8 cellular contexts compared by ENCODE assay signal in the genomic region with DNA sequence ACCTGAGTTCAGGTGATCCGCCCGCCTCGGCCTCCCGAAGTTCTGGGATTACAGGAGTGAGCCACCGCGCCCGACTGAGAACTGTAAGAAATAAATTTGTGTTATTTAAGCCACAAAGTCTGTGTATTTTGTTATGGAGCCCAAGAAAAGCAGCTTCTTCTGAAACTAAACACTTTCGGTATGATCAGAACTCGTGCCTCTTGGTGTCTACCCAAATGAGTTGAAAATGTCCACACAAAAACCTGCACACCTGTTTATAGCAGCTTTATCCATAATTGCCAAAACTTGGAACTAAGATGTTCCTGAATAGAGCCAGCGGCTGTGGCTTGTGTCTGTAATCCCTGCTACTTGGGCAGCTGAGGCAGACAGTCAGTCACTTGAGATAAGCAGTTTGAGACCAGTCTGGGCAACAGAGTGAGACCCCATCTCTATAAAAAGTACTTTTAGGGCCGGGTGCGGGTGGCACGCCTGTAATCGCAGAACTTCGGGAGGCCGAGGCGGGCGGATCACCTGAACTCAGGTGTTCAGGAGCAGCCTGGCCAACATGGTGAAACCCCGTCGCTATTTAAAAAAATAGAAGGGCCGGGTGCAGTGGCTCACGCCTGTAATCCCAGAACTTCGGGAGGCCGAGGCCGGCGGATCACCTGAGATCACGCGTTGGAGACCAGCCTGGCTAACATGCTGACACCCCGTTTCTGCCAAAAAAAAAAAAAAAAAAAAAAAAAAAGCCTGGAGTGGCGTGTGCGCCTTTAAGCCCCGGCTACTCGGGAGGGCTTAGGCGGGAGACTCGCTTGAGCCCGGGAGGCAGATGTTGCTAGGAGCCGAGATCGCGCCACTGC. TPM values are rescaled to one million over a fixed set of nuclear protein-coding genes. Genes with fewer than 3 reads are reported as not detected.
A peak's percentile ranks its signal among the peaks of the same experiment; 100 is the strongest.
DNase-seq lines count a peak whose midpoint lies in the region; ATAC-seq and TF ChIP-seq lines count a peak whose summit lies in the region.
"Not testable (repeated sequence)": the region's sequence is repeated elsewhere in the genome, so short reads cannot be mapped to it uniquely, and the experiment has no call there.

No MANE protein-coding gene starts in this region.

- not testable (repeated sequence) for H3K4me3 Mint-ChIP-seq in CD4-positive, alpha-beta T cell; activated T-helper 17 cell treated with anti-CD3 and anti-CD28 coated beads, Interleukin-2, amount 50 U/mL, for 72 hours

- not testable (repeated sequence) for H3K27me3 ChIP-seq in CD4-positive, alpha-beta T cell (ENCODE audit: control insufficient read depth, insufficient read depth, low read length)

- H3K27ac Mint-ChIP-seq in CD4-positive, alpha-beta T cell; activated T-helper 17 cell treated with anti-CD3 and anti-CD28 coated beads, Interleukin-2, amount 50 U/mL, for 72 hours: not testable (repeated sequence)

- not testable (repeated sequence) for H3K9me3 ChIP-seq in CD4-positive, alpha-beta T cell (ENCODE audit: control insufficient read depth, low read length)

- intact Hi-C loops in CD4-positive, alpha-beta T cell (cut with DNase I, micrococcal nuclease); left ventricle myocardium superior (cut with micrococcal nuclease); sciatic nerve (cut with DNase I): not testable (repeated sequence)

- H3K27me3 Mint-ChIP-seq in CD4-positive, alpha-beta T cell; activated T-helper 17 cell treated with anti-CD3 and anti-CD28 coated beads, Interleukin-2, amount 50 U/mL, for 72 hours: not testable (repeated sequence)

- POLR2A ChIA-PET in CD4-positive, alpha-beta T cell (lab: Charles Lee) = not testable (repeated sequence)

- not testable (repeated sequence) for DNase-seq in CD4-positive, alpha-beta T cell; left ventricle myocardium superior; sciatic nerve (ENCODE audit: low spot score)

- CTCF ChIA-PET in CD4-positive, alpha-beta T cell (lab: Charles Lee) = not testable (repeated sequence)

- not testable (repeated sequence) for H3K9me3 Mint-ChIP-seq in CD4-positive, alpha-beta T cell; activated T-helper 17 cell treated with anti-CD3 and anti-CD28 coated beads, Interleukin-2, amount 50 U/mL, for 72 hours

- peak; percentile 62 for ATAC-seq in CD4-positive, alpha-beta T cell (ENCODE audit: poor library complexity)
- ATAC-seq in GM19324 (IDR thresholded peaks at IDR 0.05; ENCODE audit: low FRiP score, unreplicated experiment) (peak; percentile 62), GM21737 (IDR thresholded peaks at IDR 0.05; ENCODE audit: unreplicated experiment) (peak; percentile 69), HG02981 (IDR thresholded peaks at IDR 0.05; ENCODE audit: unreplicated experiment) (peak; percentile 51), HG03521 (IDR thresholded peaks at IDR 0.05; ENCODE audit: unreplicated experiment) (peak; percentile 54), left ventricle myocardium superior (peak; percentile 94), sciatic nerve (peak; percentile 97)
- ATAC-seq in activated T-helper 17 cell treated with anti-CD3 and anti-CD28 coated beads, Interleukin-2, amount 50 U/mL, for 72 hours (replicated peaks) = peak; percentile 84

- H3K36me3 Mint-ChIP-seq in CD4-positive, alpha-beta T cell (ENCODE audit: low read depth); activated T-helper 17 cell treated with anti-CD3 and anti-CD28 coated beads, Interleukin-2, amount 50 U/mL, for 72 hours (ENCODE audit: low read depth): not testable (repeated sequence)

- not testable (repeated sequence) for H3K4me1 Mint-ChIP-seq in CD4-positive, alpha-beta T cell (ENCODE audit: low read depth); activated T-helper 17 cell treated with anti-CD3 and anti-CD28 coated beads, Interleukin-2, amount 50 U/mL, for 72 hours

- not testable (repeated sequence) for H3K27ac ChIP-seq in CD4-positive, alpha-beta T cell (ENCODE audit: low read depth, low read length)

- TF ChIP-seq CTCF in CD4-positive, alpha-beta T cell (IDR thresholded peaks at IDR 0.05) = not testable (repeated sequence)

RNA-seq across cellular contexts. Expression of gene EPN2, which starts 48.1 kb away (rescaled TPM):
- total RNA-seq in CD4-positive, alpha-beta T cell = 10 to 100 TPM; 11.9 to 12.3 TPM
- total RNA-seq in activated T-helper 17 cell treated with anti-CD3 and anti-CD28 coated beads, Interleukin-2, amount 50 U/mL, for 72 hours = 10 to 100 TPM in 1 of 2 donors, 1 to 10 TPM in 1; 8.4 to 13.4 TPM
- 94.5 TPM for total RNA-seq in left ventricle myocardium superior
- 76.6 TPM for total RNA-seq in sciatic nerve
